In genomic region chr19:55675661-55676354, GRCh38 we compare ENCODE assay signal across 8 cellular contexts. TPM values are rescaled to one million over a fixed set of nuclear protein-coding genes. Genes with fewer than 3 reads are reported as not detected.
DNase-seq lines count a peak whose midpoint lies in the region; ATAC-seq and TF ChIP-seq lines count a peak whose summit lies in the region.

No MANE protein-coding gene starts in this region.

- H3K4me1 Mint-ChIP-seq in activated CD4-positive, alpha-beta T cell treated with anti-CD3 and anti-CD28 coated beads, Interleukin-2, amount 10 ng/mL, durations not matched to agents 7 days and 5 days, result peaks cover 56% of the 10 kb centered on the region

- no peak for TF ChIP-seq POLR2A in thyroid gland (IDR thresholded peaks at IDR 0.05)

- no peak for DNase-seq in activated CD4-positive, alpha-beta T cell treated with anti-CD3 and anti-CD28 coated beads, Interleukin-2, amount 10 ng/mL, durations not matched to agents 7 days and 5 days
- DNase-seq in activated CD4-positive, alpha-beta T cell treated with anti-CD3 and anti-CD28 coated beads for 1 hour, result no peak
- DNase-seq in left colon, result no peak
- no peak for DNase-seq in thyroid gland
- DNase-seq in anterior cingulate cortex (lab: John Stamatoyannopoulos, UW), result no peak
- no peak for DNase-seq in DMS153 treated with DMSO at 0.1 percent for 48 hours (lab: John Stamatoyannopoulos, UW; ENCODE audit: unreplicated experiment)
- no peak for DNase-seq in GM03348 (ENCODE audit: low spot score)

- H3K27ac ChIP-seq in adipose tissue (ENCODE audit: low read depth, low read length) (peak overlapping the region; percentile 28), thyroid gland (peak overlapping the region in 2 of 3 donors; percentile 60 to 71)

- POLR2A ChIA-PET in activated CD4-positive, alpha-beta T cell treated with anti-CD3 and anti-CD28 coated beads, Interleukin-2, amount 10 ng/mL, durations not matched to agents 7 days and 5 days (lab: Charles Lee), result no interaction called here

- intact Hi-C loops in left colon (cut with DNase I, micrococcal nuclease), result no loop called here
- intact Hi-C loops in thyroid gland (cut with DNase I), result no loop called here

- H3K4me3 ChIP-seq in thyroid gland (replicated peaks in 1 of 3), result peak overlapping the region; percentile 57 to 94 (median 89)

- peaks cover 38% of the 10 kb centered on the region for H3K36me3 Mint-ChIP-seq in activated CD4-positive, alpha-beta T cell treated with anti-CD3 and anti-CD28 coated beads, Interleukin-2, amount 10 ng/mL, durations not matched to agents 7 days and 5 days (ENCODE audit: low read depth)

- no peaks in the 10 kb centered on the region for H3K9me3 Mint-ChIP-seq in activated CD4-positive, alpha-beta T cell treated with anti-CD3 and anti-CD28 coated beads, Interleukin-2, amount 10 ng/mL, durations not matched to agents 7 days and 5 days

- no peaks in the 10 kb centered on the region for H3K27me3 ChIP-seq in thyroid gland

- H3K9me3 ChIP-seq in thyroid gland, result no peaks in the 10 kb centered on the region

- peaks cover 25 to 26% of the 10 kb centered on the region in 2 donors for H3K4me1 ChIP-seq in thyroid gland

- CTCF ChIA-PET in activated CD4-positive, alpha-beta T cell treated with anti-CD3 and anti-CD28 coated beads, Interleukin-2, amount 10 ng/mL, durations not matched to agents 7 days and 5 days (lab: Charles Lee), result interaction anchor here (0.8 kb wide), 1 partner anchor 18 kb away, joined by 3 read pairs; no protein-coding TSS in a partner anchor

- no peaks in the 10 kb centered on the region for H3K27me3 Mint-ChIP-seq in activated CD4-positive, alpha-beta T cell treated with anti-CD3 and anti-CD28 coated beads, Interleukin-2, amount 10 ng/mL, durations not matched to agents 7 days and 5 days

- peak; percentile 1 for ATAC-seq in left colon

- peaks cover 25 to 27% of the 10 kb centered on the region in 2 donors for H3K36me3 ChIP-seq in thyroid gland

- peak overlapping the region; percentile 94 for H3K4me3 Mint-ChIP-seq in activated CD4-positive, alpha-beta T cell treated with anti-CD3 and anti-CD28 coated beads, Interleukin-2, amount 10 ng/mL, durations not matched to agents 7 days and 5 days

- no peak for TF ChIP-seq CTCF in thyroid gland (IDR thresholded peaks at IDR 0.05)

- H3K27ac Mint-ChIP-seq in activated CD4-positive, alpha-beta T cell treated with anti-CD3 and anti-CD28 coated beads, Interleukin-2, amount 10 ng/mL, durations not matched to agents 7 days and 5 days, result peak overlapping the region; percentile 90

- WGBS in adipose tissue, 3 donors, result 6 to 15% (median 9%) methylated on average over 16 of the region's 16 CpGs
- 11 to 17% methylated on average over 16 of the region's 16 CpGs for WGBS in thyroid gland, 2 donors

RNA-seq across cellular contexts. Expression of gene EPN1, which starts 0.8 kb away (rescaled TPM):
- total RNA-seq in activated CD4-positive, alpha-beta T cell treated with anti-CD3 and anti-CD28 coated beads, Interleukin-2, amount 10 ng/mL, durations not matched to agents 7 days and 5 days, result 10 to 100 TPM; 50.8 to 64.2 TPM
- polyA plus RNA-seq in adipose tissue, result 100 to 1,000 TPM in 1 of 3 donors, 10 to 100 TPM in 2; 71.6 to 117 (median 89.0) TPM
- total RNA-seq in left colon (100 to 1,000 TPM; 235 to 239 TPM), thyroid gland (100 to 1,000 TPM in 1 of 4 donors, 10 to 100 TPM in 3; 34.8 to 102 (median 72.2) TPM)

RNA-seq across cellular contexts. Expression of gene U2AF2, which starts 21.0 kb away (rescaled TPM):
- total RNA-seq in activated CD4-positive, alpha-beta T cell treated with anti-CD3 and anti-CD28 coated beads, Interleukin-2, amount 10 ng/mL, durations not matched to agents 7 days and 5 days, result 100 to 1,000 TPM; 239 to 281 TPM
- polyA plus RNA-seq in adipose tissue, result 100 to 1,000 TPM in 1 of 3 donors, 10 to 100 TPM in 2; 54.3 to 122 (median 95.0) TPM
- total RNA-seq in left colon (100 to 1,000 TPM; 142 to 167 TPM), thyroid gland (100 to 1,000 TPM in 1 of 4 donors, 10 to 100 TPM in 3; 68.4 to 115 (median 85.7) TPM)

RNA-seq across cellular contexts. Expression of gene CCDC106, which starts 27.8 kb away (rescaled TPM):
- 1 to 10 TPM; 8.3 to 8.8 TPM for total RNA-seq in activated CD4-positive, alpha-beta T cell treated with anti-CD3 and anti-CD28 coated beads, Interleukin-2, amount 10 ng/mL, durations not matched to agents 7 days and 5 days
- 10 to 100 TPM in 2 of 3 donors, 1 to 10 TPM in 1; 6.3 to 23.2 (median 17.8) TPM for polyA plus RNA-seq in adipose tissue
- 1 to 10 TPM; 6.2 to 6.7 TPM for total RNA-seq in left colon
- total RNA-seq in thyroid gland, result 10 to 100 TPM; 11.2 to 23.2 (median 20.7) TPM

RNA-seq across cellular contexts. Expression of gene ZNF581, which starts 32.4 kb away (rescaled TPM):
- total RNA-seq in activated CD4-positive, alpha-beta T cell treated with anti-CD3 and anti-CD28 coated beads, Interleukin-2, amount 10 ng/mL, durations not matched to agents 7 days and 5 days, result 10 to 100 TPM; 24.1 to 25.5 TPM
- 10 to 100 TPM; 14.3 to 24.5 (median 18.1) TPM for polyA plus RNA-seq in adipose tissue
- total RNA-seq in left colon (10 to 100 TPM; 15.2 to 18.7 TPM), thyroid gland (10 to 100 TPM; 11.1 to 23.9 (median 15.8) TPM)

RNA-seq across cellular contexts. Expression of gene ZNF580, which starts 35.0 kb away (rescaled TPM):
- total RNA-seq in activated CD4-positive, alpha-beta T cell treated with anti-CD3 and anti-CD28 coated beads, Interleukin-2, amount 10 ng/mL, durations not matched to agents 7 days and 5 days, result 10 to 100 TPM; 44.6 to 45.9 TPM
- polyA plus RNA-seq in adipose tissue, result 10 to 100 TPM; 17.9 to 41.2 (median 26.1) TPM
- total RNA-seq in left colon (10 to 100 TPM; 22.5 to 23.3 TPM), thyroid gland (10 to 100 TPM; 29.9 to 61.1 (median 44.8) TPM)
